In the genomic region with DNA sequence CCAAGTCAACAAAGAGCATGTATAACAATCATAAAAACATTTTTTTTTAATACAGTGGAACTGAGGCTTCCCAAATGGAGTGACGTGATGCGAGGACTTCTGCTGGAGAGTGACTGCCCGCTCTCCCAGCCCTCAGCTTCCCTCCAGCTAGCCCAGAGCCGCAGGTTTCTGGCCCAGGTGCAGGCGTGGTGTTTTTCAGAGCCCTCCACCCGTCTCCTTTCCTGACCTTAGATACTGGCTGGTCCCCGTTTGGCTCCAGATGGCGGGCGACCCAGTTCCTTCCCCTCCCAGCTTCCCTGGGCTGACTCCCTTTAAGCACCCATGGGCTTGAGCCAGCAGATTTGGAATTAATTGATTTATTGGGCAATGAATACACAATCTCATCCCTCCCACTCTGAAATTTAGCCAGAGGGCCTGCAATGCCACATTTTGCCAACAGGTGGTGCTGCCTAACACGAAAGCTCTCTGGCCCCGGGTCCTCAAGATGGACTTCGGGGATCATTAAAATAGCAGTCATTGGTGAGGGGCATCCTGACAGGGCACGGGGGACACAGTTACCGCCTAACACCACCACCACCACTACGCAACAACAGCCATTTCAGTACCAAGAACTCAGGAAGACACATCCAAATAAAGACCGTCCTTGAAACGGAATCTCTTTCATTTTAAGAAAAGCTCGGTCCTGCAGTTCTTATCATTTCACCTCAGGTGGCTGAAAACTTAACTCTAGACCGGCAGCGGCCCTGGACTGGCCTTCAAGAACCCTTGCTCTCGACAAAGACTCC, we compare ENCODE assay signal across 8 cellular contexts. TPM values are rescaled to one million over a fixed set of nuclear protein-coding genes. Genes with fewer than 3 reads are reported as not detected.
DNase-seq lines count a peak whose midpoint lies in the region; ATAC-seq and TF ChIP-seq lines count a peak whose summit lies in the region.

No MANE protein-coding gene starts in this region.

- H3K9me3 Mint-ChIP-seq in CD14-positive monocyte: peaks cover 0 to 2% (median 0%) of the 10 kb centered on the region in 7 donors
- H3K9me3 Mint-ChIP-seq in endothelial cell (ENCODE audit: unreplicated experiment): no peaks in the 10 kb centered on the region
- no peaks in the 10 kb centered on the region for H3K9me3 Mint-ChIP-seq in naive B cell

- H3K27me3 Mint-ChIP-seq in CD14-positive monocyte (ENCODE audit: low read depth in 3 of 3) (peaks cover 9 to 29% (median 17%) of the 10 kb centered on the region in 3 donors), endothelial cell (ENCODE audit: unreplicated experiment) (peaks cover 5% of the 10 kb centered on the region), naive B cell (no peaks in the 10 kb centered on the region)

- H3K27ac Mint-ChIP-seq in CD14-positive monocyte (peak overlapping the region in 1 of 7 donors; percentile 71), endothelial cell (ENCODE audit: unreplicated experiment) (peak overlapping the region; percentile 62), naive B cell (peak overlapping the region in 5 of 6 donors; percentile 16 to 85 (median 52))

- intact Hi-C loops in CD14-positive monocyte (cut with micrococcal nuclease): loop anchor here in 1 of 2 donors (2.0 kb wide), 1 partner anchor 32 kb away; no protein-coding TSS in a partner anchor

- H3K4me3 Mint-ChIP-seq in CD14-positive monocyte (peak overlapping the region; percentile 79 to 82), endothelial cell (ENCODE audit: unreplicated experiment) (no peak overlapping the region), naive B cell (peak overlapping the region in 5 of 8 donors; percentile 4 to 88 (median 57))

- no peak overlapping the region for H3K4me3 ChIP-seq in HFF-Myc (replicated peaks; ENCODE audit: low read depth, low read length)

- H3K4me1 Mint-ChIP-seq in CD14-positive monocyte (peaks cover 16% of the 10 kb centered on the region), endothelial cell (ENCODE audit: unreplicated experiment) (peaks cover 22% of the 10 kb centered on the region), naive B cell (peaks cover 5 to 13% (median 10%) of the 10 kb centered on the region in 3 donors)

- DNase-seq in CD14-positive monocyte (ENCODE audit: low spot score): no peak
- DNase-seq in HFF-Myc (ENCODE audit: extremely low read depth, low read depth): no peak
- peak; percentile 56 for DNase-seq in NOMO-1 treated with DMSO at 0.1 percent for 48 hours (lab: John Stamatoyannopoulos, UW; ENCODE audit: unreplicated experiment)
- DNase-seq in activated CD8-positive, alpha-beta memory T cell treated with anti-CD3 and anti-CD28 coated beads, Interleukin-2, amount 50 U/mL, for 24 hours (ENCODE audit: extremely low read depth): peak; percentile 44
- peak; percentile 84 for DNase-seq in endothelial cell (ENCODE audit: low spot score)
- DNase-seq in naive B cell: peak; percentile 71
- peak; percentile 50 to 59 for DNase-seq in stimulated activated CD8-positive, alpha-beta memory T cell treated with anti-CD3 and anti-CD28 coated beads, Interleukin-7, amount 100 ng/mL, for 4 hours (ENCODE audit: low read depth in 2 of 2)

- TF ChIP-seq CTCF in CD14-positive monocyte (IDR thresholded peaks at IDR 0.05) (peak; percentile 93), HFF-Myc (IDR thresholded peaks at IDR 0.05; ENCODE audit: low read depth, low read length, missing control alignments) (peak; percentile 97), endothelial cell (IDR thresholded peaks at IDR 0.05; ENCODE audit: unreplicated experiment) (peak; percentile 98)

- H3K36me3 Mint-ChIP-seq in CD14-positive monocyte: peaks cover 6 to 13% of the 10 kb centered on the region in 2 donors
- H3K36me3 Mint-ChIP-seq in endothelial cell (ENCODE audit: low read depth, unreplicated experiment): peaks cover 2% of the 10 kb centered on the region
- no peaks in the 10 kb centered on the region for H3K36me3 Mint-ChIP-seq in naive B cell

- ATAC-seq in naive B cell (ENCODE audit: low read depth in 2 of 2): peak; percentile 52 to 59
- no peak for ATAC-seq in GM21576 (IDR thresholded peaks at IDR 0.05; ENCODE audit: unreplicated experiment)

RNA-seq across cellular contexts. Expression of gene MUC4, which starts 47.5 kb away (rescaled TPM):
- polyA plus RNA-seq in CD14-positive monocyte: not detected
- total RNA-seq in endothelial cell (ENCODE audit: unreplicated experiment): 0.05 TPM
- under 1 TPM in 5 of 6 donors, not detected in 1; 0.03 to 0.19 (median 0.07) TPM for polyA plus RNA-seq in naive B cell (ENCODE audit: low read depth in 6 of 6)

RNA-seq across cellular contexts. Expression of gene TNK2, which starts 49.1 kb away (rescaled TPM):
- 1 to 10 TPM in 1 of 2 donors, under 1 TPM in 1; 0.84 to 1.8 TPM for polyA plus RNA-seq in CD14-positive monocyte
- total RNA-seq in endothelial cell (ENCODE audit: unreplicated experiment): 135 TPM
- 1 to 10 TPM; 1.1 to 4.8 (median 2.3) TPM for polyA plus RNA-seq in naive B cell (ENCODE audit: low read depth in 6 of 6)

Comparison
In these comparisons a context has a peak if more than half of its experiments do, and no peak if none do; other contexts are left out.
1. DNase-seq: peak in NOMO-1 treated with DMSO at 0.1 percent for 48 hours (single experiment), activated CD8-positive, alpha-beta memory T cell treated with anti-CD3 and anti-CD28 coated beads, Interleukin-2, amount 50 U/mL, for 24 hours (single experiment), endothelial cell (single experiment), naive B cell (single experiment) and stimulated activated CD8-positive, alpha-beta memory T cell treated with anti-CD3 and anti-CD28 coated beads, Interleukin-7, amount 100 ng/mL, for 4 hours (2 of 2); none in CD14-positive monocyte (single experiment) and HFF-Myc (single experiment).
2. Peak in every context shown above with its lines, with median percentiles within 50 percentile points of each other: CTCF ChIP-seq.